Comparison of ENCODE assay signal across 25 cellular contexts in genomic region chr2:41998201-41998781, GRCh38. TPM values are rescaled to one million over a fixed set of nuclear protein-coding genes. Genes with fewer than 3 reads are reported as not detected.
DNase-seq lines count a peak whose midpoint lies in the region; ATAC-seq and TF ChIP-seq lines count a peak whose summit lies in the region.
"Had no signal": no experiment of that assay in that cellular context is flagged by ENCODE, and none has a peak within 500 bp of the region (broad histone marks: within the 10 kb centered on the region; RNA-seq: fewer than 3 reads in every experiment).

No MANE protein-coding gene starts in this region.

- H3K27me3 ChIP-seq in right cardiac atrium (ENCODE audit: control insufficient read depth, insufficient read depth) (no peaks in the 10 kb centered on the region), aorta (ENCODE audit: control insufficient read depth in 1 of 2, insufficient read depth in 2 of 2, low read length in 1 of 2) (no peaks in the 10 kb centered on the region)
- H3K27me3 ChIP-seq: breast epithelium had no signal

- no peak for TF ChIP-seq CTCF in chondrocyte (IDR thresholded peaks at IDR 0.05)

- peaks cover 44% of the 10 kb centered on the region for H3K4me1 Mint-ChIP-seq in chondrocyte (ENCODE audit: low read depth)
- H3K4me1 Mint-ChIP-seq in T-helper 17 cell = peaks cover 2% of the 10 kb centered on the region
- H3K4me1 Mint-ChIP-seq: B cell, natural killer cell had no signal

- no peak for DNase-seq in chondrocyte (ENCODE audit: low spot score)
- no peak for DNase-seq in right cardiac atrium
- no peak for DNase-seq in sciatic nerve (ENCODE audit: low spot score)
- DNase-seq in aorta = no peak
- DNase-seq in GF-D8 (lab: John Stamatoyannopoulos, UW) = no peak
- no peak for DNase-seq in DMS 273 treated with DMSO at 0.1 percent for 48 hours (lab: John Stamatoyannopoulos, UW)
- DNase-seq in T-helper 17 cell = no peak
- DNase-seq: activated CD4-positive, CD25-positive, alpha-beta regulatory T cell; activated CD8-positive, alpha-beta T cell treated with anti-CD3 and anti-CD28 coated beads, Interleukin-2, amount 10 ng/mL, durations not matched to agents 7 days and 5 days; activated T-cell treated with anti-CD3 and anti-CD28 coated beads, Interleukin-2, amount 50 U/mL, for 48 hours; Calu3; GDM1; Kasumi-1; mesendoderm; natural killer cell; NCI-H1417; NCI-H748 treated with DMSO at 0.1 percent for 48 hours; OCI-M1; SIG-M5; T-helper 2 cell had no signal

- H3K27ac Mint-ChIP-seq in chondrocyte (ENCODE audit: unreplicated experiment) = peak overlapping the region; percentile 57
- no peak overlapping the region for H3K27ac Mint-ChIP-seq in T-helper 17 cell
- H3K27ac Mint-ChIP-seq: activated CD8-positive, alpha-beta T cell treated with anti-CD3 and anti-CD28 coated beads, Interleukin-2, amount 10 ng/mL, durations not matched to agents 7 days and 5 days; activated naive CD4-positive, alpha-beta T cell treated with anti-CD3 and anti-CD28 coated beads, Interleukin-2, amount 50 U/mL, for 72 hours; B cell; natural killer cell had no signal

- H3K9me3 Mint-ChIP-seq in chondrocyte (ENCODE audit: low read depth) = no peaks in the 10 kb centered on the region
- H3K9me3 Mint-ChIP-seq: natural killer cell had no signal

- H3K36me3 ChIP-seq in aorta (ENCODE audit: control insufficient read depth in 1 of 2, insufficient read depth in 2 of 2, low read length in 1 of 2) = no peaks in the 10 kb centered on the region
- H3K36me3 ChIP-seq: breast epithelium, prostate gland had no signal

- WGBS in right cardiac atrium = 35% methylated on average over 7 of the region's 7 CpGs
- 20 to 23% methylated on average over 7 of the region's 7 CpGs for WGBS in aorta, 2 donors

- no peak overlapping the region for H3K4me3 Mint-ChIP-seq in chondrocyte (ENCODE audit: unreplicated experiment)
- H3K4me3 Mint-ChIP-seq in T-helper 17 cell = no peak overlapping the region
- H3K4me3 Mint-ChIP-seq: activated CD8-positive, alpha-beta T cell treated with anti-CD3 and anti-CD28 coated beads, Interleukin-2, amount 10 ng/mL, durations not matched to agents 7 days and 5 days; B cell; natural killer cell had no signal

- no peaks in the 10 kb centered on the region for H3K27me3 Mint-ChIP-seq in chondrocyte (ENCODE audit: low read depth)
- H3K27me3 Mint-ChIP-seq in T-helper 17 cell = peaks cover 15% of the 10 kb centered on the region

- peak; percentile 30 to 66 for ATAC-seq in right cardiac atrium
- ATAC-seq in sciatic nerve = peak; percentile 9
- peak; percentile 28 for ATAC-seq in aorta (ENCODE audit: low FRiP score)
- ATAC-seq in T-helper 17 cell = no peak
- ATAC-seq: activated CD8-positive, alpha-beta T cell treated with anti-CD3 and anti-CD28 coated beads, Interleukin-2, amount 10 ng/mL, durations not matched to agents 7 days and 5 days; activated naive CD4-positive, alpha-beta T cell treated with anti-CD3 and anti-CD28 coated beads, Interleukin-2, amount 50 U/mL, for 72 hours; GM12878; natural killer cell had no signal

- no peak overlapping the region for H3K4me3 ChIP-seq in right cardiac atrium (ENCODE audit: low read length)
- no peak overlapping the region for H3K4me3 ChIP-seq in aorta (ENCODE audit: low read length in 2 of 2)
- H3K4me3 ChIP-seq: breast epithelium, GM12878, prostate gland had no signal

- H3K9me3 ChIP-seq in right cardiac atrium (ENCODE audit: control insufficient read depth, low read length) = no peaks in the 10 kb centered on the region
- H3K9me3 ChIP-seq in aorta (ENCODE audit: control insufficient read depth, low read length) = no peaks in the 10 kb centered on the region
- no peaks in the 10 kb centered on the region for H3K9me3 ChIP-seq in T-helper 17 cell (ENCODE audit: control insufficient read depth, low read length, poor library complexity, severe bottlenecking)
- H3K9me3 ChIP-seq: breast epithelium, prostate gland had no signal

- H3K36me3 Mint-ChIP-seq in chondrocyte (ENCODE audit: low read depth) = no peaks in the 10 kb centered on the region
- H3K36me3 Mint-ChIP-seq in T-helper 17 cell (ENCODE audit: low read depth) = peaks cover 2% of the 10 kb centered on the region
- H3K36me3 Mint-ChIP-seq: activated naive CD4-positive, alpha-beta T cell treated with anti-CD3 and anti-CD28 coated beads, Interleukin-2, amount 50 U/mL, for 72 hours; natural killer cell had no signal

- H3K4me1 ChIP-seq in right cardiac atrium (ENCODE audit: control insufficient read depth, insufficient read depth, low read length) = peaks cover 5% of the 10 kb centered on the region
- H3K4me1 ChIP-seq in aorta (ENCODE audit: control insufficient read depth in 1 of 2, insufficient read depth in 2 of 2, low read length in 2 of 2) = peaks cover 0 to 4% of the 10 kb centered on the region in 2 donors
- H3K4me1 ChIP-seq: breast epithelium, prostate gland had no signal

- intact Hi-C loops in right cardiac atrium (cut with DNase I) = no loop called here
- intact Hi-C loops in sciatic nerve (cut with DNase I) = no loop called here
- intact Hi-C loops in aorta (cut with DNase I) = loop anchor here in 1 of 2 donors (5.0 kb wide), 1 partner anchor 54 kb away; no protein-coding TSS in a partner anchor

- H3K27ac ChIP-seq in right cardiac atrium (ENCODE audit: low read length) (peak overlapping the region; percentile 93), aorta (ENCODE audit: low read depth in 1 of 2, low read length in 2 of 2) (peak overlapping the region; percentile 4 to 26)
- H3K27ac ChIP-seq: prostate gland had no signal

RNA-seq across cellular contexts. Expression of gene PKDCC, which starts 49.5 kb away (rescaled TPM):
- total RNA-seq in chondrocyte (83.1 to 164 TPM (median 155 TPM) in 3 replicates), right cardiac atrium (100 to 1,000 TPM in 3 of 4 donors, 10 to 100 TPM in 1; 92.2 to 189 (median 131) TPM), sciatic nerve (367 TPM), aorta (100 to 1,000 TPM; 148 to 258 TPM), T-helper 17 cell (1 to 10 TPM in 1 of 2 donors, under 1 TPM in 1; 0.87 to 1.2 TPM)
- polyA plus RNA-seq in right cardiac atrium (145 TPM), aorta (100 to 1,000 TPM in 1 of 2 donors, 10 to 100 TPM in 1; 48.8 to 182 TPM)
- total RNA-seq: activated CD8-positive, alpha-beta T cell treated with anti-CD3 and anti-CD28 coated beads, Interleukin-2, amount 10 ng/mL, durations not matched to agents 7 days and 5 days; activated naive CD4-positive, alpha-beta T cell treated with anti-CD3 and anti-CD28 coated beads, Interleukin-2, amount 50 U/mL, for 72 hours had no signal

Comparison
In these comparisons a context has a peak if more than half of its experiments do, and no peak if none do; other contexts are left out.
1. RNA of gene PKDCC, which starts 49.5 kb away (total RNA-seq): 367 TPM in sciatic nerve (single experiment), 148 to 258 TPM in aorta, 83.1 to 164 TPM in chondrocyte and 92.2 to 189 TPM in right cardiac atrium; 0.87 to 1.2 TPM in T-helper 17 cell; every median in the first group is over 10 times any median in the second.